ENCODE assay signal across 8 cellular contexts in the genomic region with DNA sequence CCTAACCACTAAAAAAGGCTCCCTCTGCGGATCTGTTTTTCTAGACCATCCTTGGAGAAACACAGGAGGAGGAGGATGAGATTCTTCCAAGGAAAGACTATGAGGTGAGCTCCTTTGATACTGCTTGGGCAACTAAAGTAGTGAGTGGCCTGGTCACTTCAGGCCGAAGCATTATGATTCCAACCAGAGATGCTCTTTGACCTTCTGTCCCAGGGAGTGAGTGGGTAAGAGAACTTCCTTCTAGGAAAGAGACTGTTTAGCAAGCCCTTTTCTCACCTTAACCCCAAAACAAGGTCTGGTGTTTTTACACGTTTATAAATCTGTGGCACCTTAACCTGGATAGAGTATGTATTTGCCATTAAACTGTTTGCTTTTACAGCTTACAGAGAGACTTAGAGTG. TPM values are rescaled to one million over a fixed set of nuclear protein-coding genes. Genes with fewer than 3 reads are reported as not detected.
DNase-seq lines count a peak whose midpoint lies in the region; ATAC-seq and TF ChIP-seq lines count a peak whose summit lies in the region.

No MANE protein-coding gene starts in this region.

- H4K20me1 ChIP-seq in OCI-LY1 (ENCODE audit: insufficient read depth, low read length): no peaks in the 10 kb centered on the region

- H3K9me2 ChIP-seq in OCI-LY1 (ENCODE audit: low read depth, low read length): no peaks in the 10 kb centered on the region

- no peak for ATAC-seq in CD4-positive, CD25-positive, alpha-beta regulatory T cell (ENCODE audit: low read depth in 2 of 2)

- peak overlapping the region; percentile 86 for H3K4me2 ChIP-seq in OCI-LY1 (ENCODE audit: low read length)

- peak overlapping the region; percentile 98 to 100 (median 100) for H3K4me3 Mint-ChIP-seq in CD4-positive, CD25-positive, alpha-beta regulatory T cell
- peak overlapping the region; percentile 100 for H3K4me3 Mint-ChIP-seq in endothelial cell (ENCODE audit: unreplicated experiment)
- peak overlapping the region; percentile 100 for H3K4me3 Mint-ChIP-seq in osteocyte (ENCODE audit: unreplicated experiment)

- H2AFZ ChIP-seq in OCI-LY1 (ENCODE audit: low read length): no peak overlapping the region

- H3K79me2 ChIP-seq in OCI-LY1 (ENCODE audit: insufficient read depth, low read length): peaks cover 5% of the 10 kb centered on the region; the same call in 1 of the 2 replicates

- H3K36me3 ChIP-seq in CD4-positive, CD25-positive, alpha-beta regulatory T cell (ENCODE audit: control insufficient read depth, insufficient read depth, low read length): peaks cover 4% of the 10 kb centered on the region
- H3K36me3 ChIP-seq in OCI-LY1 (ENCODE audit: insufficient read depth, low read length): peaks cover 39% of the 10 kb centered on the region

- no peaks in the 10 kb centered on the region for H3K27me3 Mint-ChIP-seq in CD4-positive, CD25-positive, alpha-beta regulatory T cell
- H3K27me3 Mint-ChIP-seq in endothelial cell (ENCODE audit: unreplicated experiment) (peaks cover 12% of the 10 kb centered on the region), osteocyte (ENCODE audit: unreplicated experiment) (no peaks in the 10 kb centered on the region)

- no peaks in the 10 kb centered on the region for H3K27me3 ChIP-seq in CD4-positive, CD25-positive, alpha-beta regulatory T cell (ENCODE audit: control insufficient read depth, insufficient read depth, low read length)
- H3K27me3 ChIP-seq in OCI-LY1 (ENCODE audit: insufficient read depth, low read length): no peaks in the 10 kb centered on the region

- peak overlapping the region; percentile 87 for H3K4me3 ChIP-seq in CD4-positive, CD25-positive, alpha-beta regulatory T cell (ENCODE audit: low read depth, low read length)
- H3K4me3 ChIP-seq in OCI-LY1 (ENCODE audit: low read depth, low read length, poor library complexity, severe bottlenecking): peak overlapping the region; percentile 70

- DNase-seq in CD4-positive, CD25-positive, alpha-beta regulatory T cell: no peak
- no peak for DNase-seq in endothelial cell (ENCODE audit: low spot score)
- no peak for DNase-seq in osteocyte (ENCODE audit: extremely low spot score, unreplicated experiment)
- DNase-seq in NCI-H82 (lab: John Stamatoyannopoulos, UW): no peak
- no peak for DNase-seq in SHP77 treated with DMSO at 0.1 percent for 48 hours (lab: John Stamatoyannopoulos, UW)
- DNase-seq in NCI-H446 treated with DMSO at 0.1 percent for 48 hours (lab: John Stamatoyannopoulos, UW): no peak
- DNase-seq in NCI-H526 treated with DMSO at 0.1 percent for 48 hours (lab: John Stamatoyannopoulos, UW): no peak

- no peaks in the 10 kb centered on the region for H3K9me3 ChIP-seq in CD4-positive, CD25-positive, alpha-beta regulatory T cell (ENCODE audit: control insufficient read depth in 2 of 2, low read length in 2 of 2)
- no peaks in the 10 kb centered on the region for H3K9me3 ChIP-seq in OCI-LY1 (ENCODE audit: low read length)

- H3K9ac ChIP-seq in OCI-LY1 (ENCODE audit: low read length): peak overlapping the region; percentile 73

- no peaks in the 10 kb centered on the region for H3K9me3 Mint-ChIP-seq in CD4-positive, CD25-positive, alpha-beta regulatory T cell
- no peaks in the 10 kb centered on the region for H3K9me3 Mint-ChIP-seq in endothelial cell (ENCODE audit: unreplicated experiment)
- H3K9me3 Mint-ChIP-seq in osteocyte (ENCODE audit: unreplicated experiment): no peaks in the 10 kb centered on the region

- H3K27ac Mint-ChIP-seq in CD4-positive, CD25-positive, alpha-beta regulatory T cell: peak overlapping the region in 2 of 3 donors; percentile 96 to 98
- peak overlapping the region; percentile 64 for H3K27ac Mint-ChIP-seq in endothelial cell (ENCODE audit: unreplicated experiment)
- peak overlapping the region; percentile 98 for H3K27ac Mint-ChIP-seq in osteocyte (ENCODE audit: unreplicated experiment)

- peaks cover 23 to 59% (median 44%) of the 10 kb centered on the region in 4 donors for H3K4me1 Mint-ChIP-seq in CD4-positive, CD25-positive, alpha-beta regulatory T cell
- H3K4me1 Mint-ChIP-seq in endothelial cell (ENCODE audit: unreplicated experiment): peaks cover 43% of the 10 kb centered on the region
- peaks cover 57% of the 10 kb centered on the region for H3K4me1 Mint-ChIP-seq in osteocyte (ENCODE audit: unreplicated experiment)

- peaks cover 49% of the 10 kb centered on the region for H3K4me1 ChIP-seq in CD4-positive, CD25-positive, alpha-beta regulatory T cell (ENCODE audit: control insufficient read depth, insufficient read depth, low read length, poor library complexity, severe bottlenecking)
- H3K4me1 ChIP-seq in OCI-LY1 (ENCODE audit: insufficient read depth, low read length, severe bottlenecking): peaks cover 54% of the 10 kb centered on the region

- TF ChIP-seq CTCF in OCI-LY1 (IDR thresholded peaks at IDR 0.05; ENCODE audit: low read length) (no peak), endothelial cell (IDR thresholded peaks at IDR 0.05; ENCODE audit: unreplicated experiment) (no peak), osteocyte (IDR thresholded peaks at IDR 0.05) (no peak)

- H3K27ac ChIP-seq in CD4-positive, CD25-positive, alpha-beta regulatory T cell (ENCODE audit: insufficient read depth, low read length, poor library complexity, severe bottlenecking): peak overlapping the region; percentile 89
- peak overlapping the region; percentile 56 for H3K27ac ChIP-seq in OCI-LY1 (ENCODE audit: low read depth, low read length, poor library complexity, severe bottlenecking)

- no peaks in the 10 kb centered on the region for H3F3A ChIP-seq in OCI-LY1 (ENCODE audit: insufficient read depth, low read length)

- H3K36me3 Mint-ChIP-seq in CD4-positive, CD25-positive, alpha-beta regulatory T cell: peaks cover 7% of the 10 kb centered on the region
- H3K36me3 Mint-ChIP-seq in endothelial cell (ENCODE audit: low read depth, unreplicated experiment) (peaks cover 10% of the 10 kb centered on the region), osteocyte (ENCODE audit: unreplicated experiment) (peaks cover 22% of the 10 kb centered on the region)

RNA-seq across cellular contexts. Expression of gene CLCN6, which starts 1.1 kb away (rescaled TPM):
- total RNA-seq in CD4-positive, CD25-positive, alpha-beta regulatory T cell: 13.5 TPM
- polyA plus RNA-seq in CD4-positive, CD25-positive, alpha-beta regulatory T cell: 1 to 10 TPM; 1.6 to 3.0 (median 2.4) TPM
- 42.9 TPM for total RNA-seq in endothelial cell (ENCODE audit: unreplicated experiment)
- total RNA-seq in osteocyte: 27.8 and 30.4 TPM in 2 replicates

RNA-seq across cellular contexts. Expression of gene MTHFR, which starts 1.3 kb away (rescaled TPM):
- 35.0 TPM for total RNA-seq in CD4-positive, CD25-positive, alpha-beta regulatory T cell
- polyA plus RNA-seq in CD4-positive, CD25-positive, alpha-beta regulatory T cell: 1 to 10 TPM; 5.6 to 7.6 (median 6.6) TPM
- 27.2 TPM for total RNA-seq in endothelial cell (ENCODE audit: unreplicated experiment)
- total RNA-seq in osteocyte: 30.5 and 33.2 TPM in 2 replicates

RNA-seq across cellular contexts. Expression of gene NPPA, which starts 40.5 kb away (rescaled TPM):
- total RNA-seq in CD4-positive, CD25-positive, alpha-beta regulatory T cell: not detected
- not detected for polyA plus RNA-seq in CD4-positive, CD25-positive, alpha-beta regulatory T cell
- total RNA-seq in endothelial cell (ENCODE audit: unreplicated experiment) (not detected), osteocyte (not detected in 2 replicates)

RNA-seq across cellular contexts. Expression of gene C1orf167, which starts 45.1 kb away (rescaled TPM):
- total RNA-seq in CD4-positive, CD25-positive, alpha-beta regulatory T cell: not detected
- polyA plus RNA-seq in CD4-positive, CD25-positive, alpha-beta regulatory T cell: 1 to 10 TPM in 2 of 4 donors, under 1 TPM in 1, not detected in 1; 0.61 to 1.3 (median 1.0) TPM
- total RNA-seq in endothelial cell (ENCODE audit: unreplicated experiment): 0.44 TPM
- not detected in 2 replicates for total RNA-seq in osteocyte

RNA-seq across cellular contexts. Expression of gene NPPB, which starts 51.7 kb away (rescaled TPM):
- total RNA-seq in CD4-positive, CD25-positive, alpha-beta regulatory T cell: not detected
- not detected for polyA plus RNA-seq in CD4-positive, CD25-positive, alpha-beta regulatory T cell
- total RNA-seq in endothelial cell (ENCODE audit: unreplicated experiment): not detected
- not detected in 2 replicates for total RNA-seq in osteocyte
